Comparison of ENCODE assay signal across 8 cellular contexts in the genomic region with DNA sequence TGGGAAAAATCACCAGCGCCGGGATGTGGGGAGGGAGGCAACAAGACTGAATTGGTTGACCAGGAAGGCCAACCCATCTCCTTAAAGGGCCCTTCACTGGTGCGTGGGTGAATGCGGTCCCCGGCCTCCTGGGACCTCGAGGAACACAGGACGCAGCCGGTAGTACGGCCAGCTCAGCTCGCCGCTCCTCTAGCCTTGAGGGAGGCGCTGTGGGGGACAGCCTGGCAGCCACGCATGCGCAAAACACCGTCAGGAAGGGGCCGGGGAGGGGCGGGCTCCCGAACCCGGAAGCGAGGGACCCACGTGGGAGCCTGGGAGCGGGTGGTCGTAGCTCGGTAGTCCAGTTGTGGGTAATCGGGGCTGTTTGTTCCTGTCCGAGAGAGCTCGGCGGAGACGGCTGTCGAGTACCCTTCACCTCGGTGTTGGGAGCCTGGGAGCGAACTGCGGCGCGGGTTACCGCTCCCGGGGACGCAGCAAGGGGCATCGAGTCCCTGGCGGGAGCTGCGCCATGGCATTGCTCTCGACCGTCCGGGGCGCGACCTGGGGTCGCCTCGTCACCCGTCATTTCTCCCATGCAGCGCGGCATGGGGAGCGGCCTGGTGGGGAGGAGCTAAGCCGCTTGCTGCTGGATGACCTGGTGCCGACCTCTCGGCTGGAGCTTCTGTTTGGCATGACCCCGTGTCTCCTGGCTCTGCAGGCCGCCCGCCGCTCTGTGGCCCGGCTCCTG. TPM values are rescaled to one million over a fixed set of nuclear protein-coding genes. Genes with fewer than 3 reads are reported as not detected.
A peak's percentile ranks its signal among the peaks of the same experiment; 100 is the strongest.
DNase-seq lines count a peak whose midpoint lies in the region; ATAC-seq, FAIRE-seq and TF ChIP-seq lines count a peak whose summit lies in the region.

A gene with protein sequence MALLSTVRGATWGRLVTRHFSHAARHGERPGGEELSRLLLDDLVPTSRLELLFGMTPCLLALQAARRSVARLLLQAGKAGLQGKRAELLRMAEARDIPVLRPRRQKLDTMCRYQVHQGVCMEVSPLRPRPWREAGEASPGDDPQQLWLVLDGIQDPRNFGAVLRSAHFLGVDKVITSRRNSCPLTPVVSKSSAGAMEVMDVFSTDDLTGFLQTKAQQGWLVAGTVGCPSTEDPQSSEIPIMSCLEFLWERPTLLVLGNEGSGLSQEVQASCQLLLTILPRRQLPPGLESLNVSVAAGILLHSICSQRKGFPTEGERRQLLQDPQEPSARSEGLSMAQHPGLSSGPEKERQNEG (plus strand): TSS at position 281 of the 727 bp plus-strand sequence. CDS start 228 bp downstream, at position 509.

- H3K9me3 ChIP-seq in AG04450 (ENCODE audit: control insufficient read depth, insufficient read depth, low read length) (no peaks in the 10 kb centered on the region; the same call in 1 of the 2 replicates), kidney (ENCODE audit: control insufficient read depth in 1 of 2, low read length in 2 of 2) (no peaks in the 10 kb centered on the region)

- peak; percentile 76 for DNase-seq in AG04450 (ENCODE audit: low read depth, low spot score)
- DNase-seq in NCI-H446 (lab: John Stamatoyannopoulos, UW), result peak; percentile 84 to 89
- DNase-seq in central memory CD8-positive, alpha-beta T cell (ENCODE audit: low spot score in 2 of 2), result peak; percentile 70 to 78
- DNase-seq in kidney, result peak; percentile 99
- peak; percentile 84 to 91 (median 87) for DNase-seq in stimulated activated CD4-positive, alpha-beta T cell treated with anti-CD3 and anti-CD28 coated beads, Interleukin-12 subunit alpha, Interleukin-12 subunit beta, amount 100 ng/mL, for 48 hours (ENCODE audit: low read depth in 2 of 3, low spot score in 1 of 3)

- CTCF ChIA-PET in AG04450 (lab: Charles Lee), result interaction anchor here (0.5 to 5.0 kb wide), 15 partner anchors 8 to 773 kb away, joined by 3 to 79 read pairs (median 8); a partner anchor contains a TSS

- H3K27me3 ChIP-seq in AG04450 (ENCODE audit: control insufficient read depth, insufficient read depth, low read length), result no peaks in the 10 kb centered on the region

- POLR2A ChIA-PET in AG04450 (lab: Yijun Ruan, JAX), result interaction anchor here (0.6 to 1.9 kb wide), 6 partner anchors 9 to 792 kb away, joined by 3 to 15 read pairs (median 3); a partner anchor contains a TSS

- no peaks in the 10 kb centered on the region for H3K9me3 Mint-ChIP-seq in central memory CD8-positive, alpha-beta T cell

- ATAC-seq in GM18870 (IDR thresholded peaks at IDR 0.05; ENCODE audit: unreplicated experiment) (peak; percentile 56), HG03139 (IDR thresholded peaks at IDR 0.05; ENCODE audit: unreplicated experiment) (peak; percentile 72)
- peak; percentile 84 to 86 for ATAC-seq in activated CD4-positive, CD25-positive, alpha-beta regulatory T cell treated with anti-CD3 and anti-CD28 coated beads, Interleukin-2, amount 50 U/mL, for 24 hours
- ATAC-seq in central memory CD8-positive, alpha-beta T cell (replicated peaks; ENCODE audit: extremely low read depth, poor library complexity, severe bottlenecking), result peak; percentile 80

- H3K4me1 ChIP-seq in kidney (ENCODE audit: control insufficient read depth in 1 of 2, insufficient read depth in 1 of 2, low read depth in 1 of 2, low read length in 2 of 2), result peaks cover 14 to 16% of the 10 kb centered on the region in 2 donors

- H3K4me3 ChIP-seq in AG04450 (ENCODE audit: low read depth, low read length) (peak within 1 kb of the TSS; percentile 95), kidney (ENCODE audit: low read length in 2 of 2) (peak within 1 kb of the TSS; percentile 77 to 96)

- peak within 1 kb of the TSS; percentile 84 for H3K27ac Mint-ChIP-seq in central memory CD8-positive, alpha-beta T cell (ENCODE audit: low read depth)

- peak; percentile 16; the same call in 1 of the 2 replicates for TF ChIP-seq CTCF in AG04450 (IDR thresholded peaks at IDR 0.05; ENCODE audit: low read depth, low read length)
- TF ChIP-seq CTCF in kidney (IDR thresholded peaks at IDR 0.05; ENCODE audit: borderline replicate concordance, extremely low read depth, insufficient read depth), result no peak

- peak within 1 kb of the TSS; percentile 88 for H3K4me3 Mint-ChIP-seq in central memory CD8-positive, alpha-beta T cell

- H3K36me3 Mint-ChIP-seq in central memory CD8-positive, alpha-beta T cell (ENCODE audit: insufficient read depth), result peaks cover 11% of the 10 kb centered on the region

- peak within 1 kb of the TSS; percentile 83 to 86 for H3K9ac ChIP-seq in kidney (ENCODE audit: low read length in 2 of 2)

- H3K36me3 ChIP-seq in kidney (ENCODE audit: control insufficient read depth in 1 of 2, insufficient read depth in 2 of 2, low read length in 2 of 2), result no peaks in the 10 kb centered on the region

- no peak for FAIRE-seq in kidney (lab: Jason Lieb, UNC)

- H3K27ac ChIP-seq in AG04450 (ENCODE audit: low read depth, low read length), result peak within 1 kb of the TSS; percentile 75
- H3K27ac ChIP-seq in kidney (ENCODE audit: low read depth in 2 of 2, low read length in 2 of 2), result peak within 1 kb of the TSS; percentile 56 to 88

- H3K4me1 Mint-ChIP-seq in central memory CD8-positive, alpha-beta T cell, result peaks cover 42% of the 10 kb centered on the region

- intact Hi-C loops in kidney (cut with DNase I), result no loop called here

- H3K27me3 Mint-ChIP-seq in central memory CD8-positive, alpha-beta T cell, result no peaks in the 10 kb centered on the region

RNA-seq across cellular contexts. Expression of the gene that starts here (rescaled TPM):
- polyA plus RNA-seq in AG04450 (2011; rRNA removed) (2.0 and 2.4 TPM in 2 replicates), kidney (ENCODE audit: insufficient read depth, low read depth, low replicate concordance) (12.4 TPM)
- polyA minus RNA-seq in AG04450 (2011; rRNA and poly(A)+ RNA removed), result 1.3 and 2.2 TPM in 2 replicates
- 8.3 TPM for total RNA-seq in kidney

Comparison
In these comparisons a context has a peak if more than half of its experiments do, and no peak if none do; other contexts are left out.
1. Peak in every context shown above with its lines: DNase-seq, ATAC-seq, H3K4me3 ChIP-seq and H3K27ac ChIP-seq.